In genomic region chr3:195191580-195191979, GRCh38 we compare ENCODE assay signal across 9 cellular contexts.
"Had no signal": no experiment of that assay in that cellular context is flagged by ENCODE, and none has a peak within 500 bp of the region (broad histone marks: within the 10 kb centered on the region; RNA-seq: fewer than 3 reads in every experiment).

No MANE protein-coding gene starts in this region.

- FAIRE-seq: HepG2 had no signal

- ATAC-seq: HCT116, HepG2 had no signal

- H3K27me3 Mint-ChIP-seq: IgD-negative memory B cell had no signal

- H3K4me3 ChIP-seq: GM23248, HAP-1 had no signal

- H3K9ac ChIP-seq: GM23248 had no signal

- DNase-seq: GM23248, GOT3, H7, KG1 had no signal

- H3K27ac Mint-ChIP-seq: IgD-negative memory B cell had no signal

- H2AFZ ChIP-seq: GM23248 had no signal

- H3K36me3 Mint-ChIP-seq: IgD-negative memory B cell had no signal

- H3K27ac ChIP-seq: GM23248, HL-60 had no signal

- H3K36me3 ChIP-seq: HAP-1 had no signal
